26 cellular contexts compared by ENCODE assay signal in the genomic region with DNA sequence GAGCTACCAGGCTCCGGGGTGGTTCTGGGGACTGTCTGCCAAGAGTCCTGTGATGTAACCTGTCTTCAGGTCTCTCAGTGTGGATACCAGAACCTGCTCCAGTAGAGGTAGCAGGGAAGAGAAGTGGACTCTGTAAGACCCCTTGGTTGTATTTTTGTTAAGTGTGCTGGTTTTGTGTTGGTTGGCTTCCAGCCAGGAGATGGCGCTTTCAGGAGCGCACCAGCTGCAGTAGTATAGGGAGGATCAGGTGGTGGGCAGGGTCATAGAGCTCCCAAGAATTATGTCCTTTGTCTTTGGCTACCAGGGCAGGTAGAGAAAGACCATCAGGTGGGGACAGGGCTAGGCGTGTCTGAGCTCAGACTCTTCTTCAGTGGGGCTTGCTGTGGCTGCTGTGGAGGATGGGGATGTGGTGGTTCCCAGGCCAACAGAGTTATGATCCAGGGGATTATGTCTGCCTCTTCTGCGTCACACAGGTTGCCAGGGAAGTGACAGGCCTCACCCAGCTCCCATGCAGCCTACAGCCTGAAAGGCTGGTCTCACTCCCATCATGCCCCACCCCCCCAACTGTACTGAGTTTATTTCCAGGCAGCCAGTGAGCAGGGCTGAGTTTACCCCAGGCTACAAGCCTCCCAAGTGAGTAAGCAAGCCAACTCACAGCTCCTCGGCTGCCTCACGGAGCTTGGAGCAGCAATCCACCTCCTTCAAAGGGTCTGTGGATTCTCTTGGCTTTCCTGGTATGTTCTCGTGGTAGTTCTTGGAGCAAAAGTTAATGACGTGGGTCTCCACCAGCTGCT.
DNase-seq lines count a peak whose midpoint lies in the region; ATAC-seq, FAIRE-seq and TF ChIP-seq lines count a peak whose summit lies in the region.
"Had no signal": no experiment of that assay in that cellular context is flagged by ENCODE, and none has a peak within 500 bp of the region (broad histone marks: within the 10 kb centered on the region; RNA-seq: fewer than 3 reads in every experiment).

No MANE protein-coding gene starts in this region.

- no peak overlapping the region for H2BK5ac ChIP-seq in H1 (ENCODE audit: low read depth, low read length)

- H2AK5ac ChIP-seq in H1 (ENCODE audit: low read depth, low read length) = no peak overlapping the region

- POLR2A ChIA-PET in H1 (lab: Charles Lee; ENCODE audit: partially characterized antibody) = no interaction called here

- ATAC-seq in HG03280 (IDR thresholded peaks at IDR 0.05; ENCODE audit: unreplicated experiment) (no peak), HG02759 (IDR thresholded peaks at IDR 0.05; ENCODE audit: unreplicated experiment) (no peak)
- ATAC-seq: naive thymus-derived CD8-positive, alpha-beta T cell; Panc1; psoas muscle; stimulated activated memory B cell treated with anti-CD40 and anti-IgM and Interleukin-4, amounts not matched to agents 10 μg/mL and 1 μg/mL and 100 μg/mL, for 72 hours had no signal

- H3F3A ChIP-seq in SU-DHL-6 (ENCODE audit: insufficient read depth) (no peaks in the 10 kb centered on the region), smooth muscle cell (ENCODE audit: low read depth) (no peaks in the 10 kb centered on the region)

- no peak overlapping the region for H3K4ac ChIP-seq in H1 (replicated peaks; ENCODE audit: insufficient read length, low read depth, low read length)

- H3K23ac ChIP-seq in H1 (ENCODE audit: insufficient read length) = no peak overlapping the region

- DNase-seq in HCEC 1CT (peak; percentile 7), H1 (ENCODE audit: low read depth in 1 of 2, low spot score in 2 of 2) (peak in 1 of 2 experiments; percentile 50), smooth muscle cell (lab: John Stamatoyannopoulos, UW; ENCODE audit: unreplicated experiment) (no peak), globus pallidus (ENCODE audit: low spot score) (no peak)
- DNase-seq: activated CD4-positive, alpha-beta T cell treated with anti-CD3 and anti-CD28 coated beads for 4 hours; activated naive CD4-positive, alpha-beta T cell treated with anti-CD3 and anti-CD28 coated beads, Interleukin-2, amount 50 U/mL, for 16 hours; amniotic stem cell; COR-L47; effector CD4-positive, alpha-beta T cell; head of caudate nucleus; naive thymus-derived CD8-positive, alpha-beta T cell; NCI-H1048; NCI-H1694 treated with DMSO at 0.1 percent for 48 hours; NCI-H2171 treated with DMSO at 0.1 percent for 48 hours; NCI-H524 treated with DMSO at 0.1 percent for 48 hours; occipital lobe; psoas muscle; SHP77 had no signal

- H3K9ac ChIP-seq in SU-DHL-6 (ENCODE audit: low read length) = no peak overlapping the region
- no peak overlapping the region for H3K9ac ChIP-seq in H1 (replicated peaks in 1 of 4; ENCODE audit: extremely low read depth in 1 of 4, low read depth in 3 of 4, low read length in 3 of 4)
- H3K9ac ChIP-seq in smooth muscle cell (ENCODE audit: low read depth) = no peak overlapping the region

- TF ChIP-seq CTCF in SU-DHL-6 (IDR thresholded peaks at IDR 0.05; ENCODE audit: insufficient read depth, low read length, poor library complexity, severe bottlenecking) = no peak
- TF ChIP-seq CTCF in H1 (IDR thresholded peaks at IDR 0.05; ENCODE audit: control extremely low read depth in 1 of 3, insufficient read depth in 1 of 3, low read depth in 1 of 3, low read length in 3 of 3) = peak; percentile 24 to 44 (median 42); a peak in 3 of 4 replicates
- TF ChIP-seq CTCF in smooth muscle cell (IDR thresholded peaks at IDR 0.05; ENCODE audit: borderline replicate concordance, insufficient read depth, poor library complexity, severe bottlenecking) = no peak

- no peaks in the 10 kb centered on the region for H3K9me3 ChIP-seq in SU-DHL-6 (ENCODE audit: insufficient read depth, low read length)
- H3K9me3 ChIP-seq in H1 (ENCODE audit: insufficient read depth in 2 of 2, low read depth in 1 of 2, low read length in 1 of 2) = no peaks in the 10 kb centered on the region
- H3K9me3 ChIP-seq in smooth muscle cell (replicated peaks; ENCODE audit: low read depth) = no peaks in the 10 kb centered on the region
- H3K9me3 ChIP-seq: psoas muscle had no signal

- H2BK12ac ChIP-seq in H1 (ENCODE audit: low read depth, low read length) = no peak overlapping the region

- no peaks in the 10 kb centered on the region for H3K79me1 ChIP-seq in H1 (ENCODE audit: low read depth, low read length)

- H2BK15ac ChIP-seq in H1 (ENCODE audit: low read length) = no peak overlapping the region

- peak; percentile 17 to 48; a peak in 2 of 4 replicates for TF ChIP-seq RAD21 in H1 (IDR thresholded peaks at IDR 0.05 in 1 of 2, conservative IDR thresholded peaks at IDR 0.05 in 1 of 2; ENCODE audit: low read depth in 2 of 2, low read length in 2 of 2)

- 94% methylated on average over 9 of the region's 9 CpGs; no CpG with 5 or more reads in 1 of the 2 experiments for WGBS in H1 (ENCODE audit: extremely low coverage in 1 of 2, insufficient coverage in 1 of 2, insufficient read length in 1 of 2, insufficient replicate concordance in 2 of 2, low coverage in 1 of 2, low lambda C conversion rate in 2 of 2, missing lambda C conversion rate in 1 of 2), 2 experiments
- 75% methylated on average over 9 of the region's 9 CpGs for WGBS in smooth muscle cell (ENCODE audit: low lambda C conversion rate)

- H2BK120ac ChIP-seq in H1 (replicated peaks; ENCODE audit: low read depth, low read length) = no peak overlapping the region

- no peak overlapping the region for H4K91ac ChIP-seq in H1 (replicated peaks; ENCODE audit: insufficient read length, low read length)

- H3K4me1 ChIP-seq in H1 (replicated peaks in 1 of 4; ENCODE audit: control insufficient read depth in 3 of 4, insufficient read depth in 4 of 4, low read length in 3 of 4) = peaks cover 0 to 6% (median 0%) of the 10 kb centered on the region in 4 experiments; a peak in 2 of 7 replicates
- H3K4me1 ChIP-seq in smooth muscle cell (ENCODE audit: low read depth) = no peaks in the 10 kb centered on the region
- H3K4me1 ChIP-seq: psoas muscle had no signal

- no peaks in the 10 kb centered on the region for H4K20me1 ChIP-seq in SU-DHL-6 (ENCODE audit: low read depth, low read length)
- H4K20me1 ChIP-seq in H1 (replicated peaks in 1 of 2; ENCODE audit: control insufficient read depth in 1 of 2, insufficient read depth in 2 of 2, low read length in 2 of 2) = no peaks in the 10 kb centered on the region
- no peaks in the 10 kb centered on the region for H4K20me1 ChIP-seq in smooth muscle cell (ENCODE audit: low read depth)

- H3K27me3 ChIP-seq in SU-DHL-6 (ENCODE audit: low read length) (no peaks in the 10 kb centered on the region), H1 (replicated peaks in 1 of 4; ENCODE audit: control insufficient read depth in 3 of 4, extremely low read depth in 1 of 4, insufficient read depth in 3 of 4, low read length in 3 of 4) (no peaks in the 10 kb centered on the region), smooth muscle cell (ENCODE audit: low read depth) (no peaks in the 10 kb centered on the region)

- H3K79me2 ChIP-seq in SU-DHL-6 (ENCODE audit: insufficient read depth, low read length) (no peaks in the 10 kb centered on the region), H1 (ENCODE audit: control insufficient read depth in 1 of 2, insufficient read depth in 2 of 2, low read length in 2 of 2) (no peaks in the 10 kb centered on the region), smooth muscle cell (ENCODE audit: low read depth) (no peaks in the 10 kb centered on the region)

- H3K14ac ChIP-seq in H1 (ENCODE audit: insufficient read length) = no peak overlapping the region

- no peak overlapping the region for H4K8ac ChIP-seq in H1 (ENCODE audit: extremely low read depth, insufficient read depth, low read length)

- H4K5ac ChIP-seq in H1 (ENCODE audit: insufficient read length, low read depth, low read length) = no peak overlapping the region

- H3K36me3 ChIP-seq in SU-DHL-6 (ENCODE audit: low read length) (no peaks in the 10 kb centered on the region), H1 (ENCODE audit: control insufficient read depth in 2 of 4, insufficient read depth in 4 of 4, low read length in 3 of 4) (no peaks in the 10 kb centered on the region), smooth muscle cell (ENCODE audit: low read depth) (no peaks in the 10 kb centered on the region)

- H3K18ac ChIP-seq in H1 (ENCODE audit: extremely low read depth, low read length) = no peak overlapping the region

- H3K56ac ChIP-seq in H1 (replicated peaks; ENCODE audit: insufficient read length, low read depth, low read length) = no peak overlapping the region

- no peaks in the 10 kb centered on the region for H3K9me2 ChIP-seq in SU-DHL-6 (replicated peaks; ENCODE audit: insufficient read depth, low read length)

- CTCF ChIA-PET in H1 (lab: Charles Lee; ENCODE audit: partially characterized antibody) = interaction anchor here (0.6 to 4.3 kb wide), 11 partner anchors 12 to 613 kb away, joined by 3 to 36 read pairs (median 3); no protein-coding TSS in a partner anchor

- H2BK20ac ChIP-seq in H1 (ENCODE audit: low read length) = no peak overlapping the region

- no peak for TF ChIP-seq EP300 in H1 (IDR thresholded peaks at IDR 0.05; ENCODE audit: borderline replicate concordance in 1 of 2, low read depth in 2 of 2, low read length in 2 of 2)

- TF ChIP-seq POLR2A in H1 (IDR thresholded peaks at IDR 0.05; ENCODE audit: control extremely low read depth in 1 of 2, low read depth in 2 of 2, low read length in 2 of 2) = no peak

- no peaks in the 10 kb centered on the region for H3K23me2 ChIP-seq in H1 (ENCODE audit: low read depth, low read length)

- H3K27ac ChIP-seq in SU-DHL-6 (ENCODE audit: low read depth, low read length) (no peak overlapping the region), H1 (ENCODE audit: low read depth, low read length) (no peak overlapping the region), smooth muscle cell (ENCODE audit: low read depth) (peak overlapping the region; percentile 70)
- H3K27ac ChIP-seq: C4-2B, psoas muscle had no signal

- H3K4me3 ChIP-seq in SU-DHL-6 (ENCODE audit: insufficient read depth, low read length, poor library complexity, severe bottlenecking) = no peak overlapping the region
- no peak overlapping the region for H3K4me3 ChIP-seq in H1 (ENCODE audit: extremely low read depth in 1 of 4, insufficient read depth in 2 of 4, low read depth in 3 of 4, low read length in 4 of 4)
- H3K4me3 ChIP-seq in smooth muscle cell = no peak overlapping the region
- H3K4me3 ChIP-seq: psoas muscle had no signal

- peak overlapping the region; percentile 35 for H2AFZ ChIP-seq in SU-DHL-6 (ENCODE audit: low read depth, low read length, severe bottlenecking)
- H2AFZ ChIP-seq in H1 (ENCODE audit: low read length) = 0 out of 2 replicates have a peak overlapping the region, but pooled peaks have one; percentile 70
- H2AFZ ChIP-seq in smooth muscle cell (ENCODE audit: low read depth) = peak overlapping the region; percentile 8

- no peak for FAIRE-seq in H1 (lab: Jason Lieb, UNC)
- FAIRE-seq: colon, G401.6 had no signal

- H3K4me2 ChIP-seq in SU-DHL-6 (ENCODE audit: low read depth, low read length, poor library complexity, severe bottlenecking) (no peak overlapping the region), H1 (ENCODE audit: insufficient read depth in 1 of 2, low read depth in 2 of 2, low read length in 2 of 2) (no peak overlapping the region), smooth muscle cell (peak overlapping the region; percentile 37)

TF ChIP-seq in H1, 55 proteins besides CTCF, POLR2A, EP300 and RAD21 (continues in another document):
- TF ChIP-seq JUN (IDR thresholded peaks at IDR 0.05; ENCODE audit: low read depth, low read length) (no peak), TBP (IDR thresholded peaks at IDR 0.05; ENCODE audit: low read depth, low read length) (no peak)

Comparison
In these comparisons a context has a peak if more than half of its experiments do, and no peak if none do; other contexts are left out.
1. H2AFZ ChIP-seq: peak in every context shown above with its lines; median percentile 70 in H1; 35 in SU-DHL-6; 8 in smooth muscle cell.
2. CTCF ChIP-seq: peak in H1 (3 of 3); none in SU-DHL-6 (single experiment) and smooth muscle cell (single experiment).